14 cellular contexts compared by ENCODE assay signal in genomic region chr1:202569393-202570322, GRCh38.
DNase-seq lines count a peak whose midpoint lies in the region; ATAC-seq and TF ChIP-seq lines count a peak whose summit lies in the region.
"Had no signal": no experiment of that assay in that cellular context is flagged by ENCODE, and none has a peak within 500 bp of the region (broad histone marks: within the 10 kb centered on the region; RNA-seq: fewer than 3 reads in every experiment).

No MANE protein-coding gene starts in this region.

- H3K27ac ChIP-seq in MM.1S (ENCODE audit: low read length) = peak overlapping the region; percentile 8; the same call in 1 of the 2 replicates
- peak overlapping the region; percentile 46 to 84 for H3K27ac ChIP-seq in coronary artery
- peak overlapping the region; percentile 74 for H3K27ac ChIP-seq in subcutaneous abdominal adipose tissue (ENCODE audit: low read depth, low read length)
- no peak overlapping the region for H3K27ac ChIP-seq in SJCRH30

- H3K9me2 ChIP-seq in MM.1S (replicated peaks; ENCODE audit: insufficient read depth, low read length) = no peaks in the 10 kb centered on the region

- peaks cover 61% of the 10 kb centered on the region for H3K4me1 ChIP-seq in MM.1S (ENCODE audit: low read length)
- peaks cover 0 to 50% (median 41%) of the 10 kb centered on the region in 5 donors for H3K4me1 ChIP-seq in subcutaneous abdominal adipose tissue (ENCODE audit: control insufficient read depth in 5 of 5, insufficient read depth in 5 of 5, low read length in 5 of 5)
- H3K4me1 ChIP-seq in SJCRH30 = 0 out of 2 replicates have a peak, but pooled peaks cover 4% of the 10 kb centered on the region
- peaks cover 4% of the 10 kb centered on the region for H3K4me1 ChIP-seq in mucosa of descending colon (ENCODE audit: low read depth)

- TF ChIP-seq CTCF in MM.1S (IDR thresholded peaks at IDR 0.05; ENCODE audit: low read length) = no peak
- no peak for TF ChIP-seq CTCF in coronary artery (IDR thresholded peaks at IDR 0.05)
- TF ChIP-seq CTCF in mucosa of descending colon (IDR thresholded peaks at IDR 0.05) = no peak

- H3K9me3 ChIP-seq in MM.1S (replicated peaks; ENCODE audit: insufficient read depth, low read length) (no peaks in the 10 kb centered on the region), subcutaneous abdominal adipose tissue (ENCODE audit: control insufficient read depth in 5 of 5, low read length in 5 of 5) (no peaks in the 10 kb centered on the region), SJCRH30 (replicated peaks) (no peaks in the 10 kb centered on the region), mucosa of descending colon (no peaks in the 10 kb centered on the region)

- no peak overlapping the region for H2AFZ ChIP-seq in MM.1S (ENCODE audit: low read length)

- no peaks in the 10 kb centered on the region for H3K27me3 ChIP-seq in MM.1S (replicated peaks; ENCODE audit: insufficient read depth, low read length)
- no peaks in the 10 kb centered on the region for H3K27me3 ChIP-seq in subcutaneous abdominal adipose tissue (ENCODE audit: control insufficient read depth in 5 of 5, insufficient read depth in 4 of 5, low read length in 5 of 5)
- no peaks in the 10 kb centered on the region for H3K27me3 ChIP-seq in SJCRH30

- DNase-seq in MM.1S (no peak), coronary artery (ENCODE audit: low spot score) (no peak), kidney tubule cell (ENCODE audit: low spot score) (peak; percentile 47), SJCRH30 (no peak), mucosa of descending colon (no peak)
- DNase-seq: activated effector memory CD4-positive, alpha-beta T cell treated with anti-CD3 and anti-CD28 coated beads, Interleukin-2, amount 50 U/mL, for 16 hours; DMS53; NCI-H1105; NCI-H345; occipital lobe; stimulated activated naive B cell treated with anti-CD40 and anti-IgM and Interleukin-4, amounts not matched to agents 10 μg/mL and 1 μg/mL and 100 μg/mL, for 72 hours had no signal

- H3K4me3 ChIP-seq in MM.1S (ENCODE audit: low read length) = no peak overlapping the region
- H3K4me3 ChIP-seq in coronary artery = no peak overlapping the region
- no peak overlapping the region for H3K4me3 ChIP-seq in subcutaneous abdominal adipose tissue (ENCODE audit: low read depth in 1 of 5, low read length in 5 of 5)
- no peak overlapping the region for H3K4me3 ChIP-seq in SJCRH30
- H3K4me3 ChIP-seq in mucosa of descending colon = no peak overlapping the region

- H3K9ac ChIP-seq in MM.1S (ENCODE audit: low read length) (no peak overlapping the region), subcutaneous abdominal adipose tissue (ENCODE audit: low read length in 5 of 5) (peak overlapping the region in 1 of 5 donors; percentile 1)

- intact Hi-C loops in mucosa of descending colon (cut with DNase I, micrococcal nuclease) = no loop called here

- H3K79me2 ChIP-seq in MM.1S (ENCODE audit: low read length) = no peaks in the 10 kb centered on the region

- no peaks in the 10 kb centered on the region for H4K20me1 ChIP-seq in MM.1S (ENCODE audit: insufficient read depth, low read length)

- peak overlapping the region; percentile 8; the same call in 1 of the 2 replicates for H3K4me2 ChIP-seq in MM.1S (ENCODE audit: low read depth, low read length)

- ATAC-seq in GM21825 (IDR thresholded peaks at IDR 0.05; ENCODE audit: unreplicated experiment) (no peak), HG03521 (IDR thresholded peaks at IDR 0.05; ENCODE audit: unreplicated experiment) (no peak), mucosa of descending colon (no peak)
- ATAC-seq: stimulated activated naive B cell treated with anti-CD40 and anti-IgM and Interleukin-4, amounts not matched to agents 10 μg/mL and 1 μg/mL and 100 μg/mL, for 72 hours had no signal

- H3F3A ChIP-seq in MM.1S (ENCODE audit: insufficient read depth, low read length) = peaks cover 24% of the 10 kb centered on the region

- H3K36me3 ChIP-seq in MM.1S (replicated peaks; ENCODE audit: insufficient read depth, low read length) = no peaks in the 10 kb centered on the region
- H3K36me3 ChIP-seq in subcutaneous abdominal adipose tissue (ENCODE audit: control insufficient read depth in 5 of 5, insufficient read depth in 5 of 5, low read length in 5 of 5) = peaks cover 11 to 38% (median 21%) of the 10 kb centered on the region in 5 donors
- no peaks in the 10 kb centered on the region; the same call in none of the 2 replicates for H3K36me3 ChIP-seq in SJCRH30
- H3K36me3 ChIP-seq in mucosa of descending colon (ENCODE audit: low read depth) = no peaks in the 10 kb centered on the region
